1 cellular context compared by ENCODE assay signal in the genomic region with DNA sequence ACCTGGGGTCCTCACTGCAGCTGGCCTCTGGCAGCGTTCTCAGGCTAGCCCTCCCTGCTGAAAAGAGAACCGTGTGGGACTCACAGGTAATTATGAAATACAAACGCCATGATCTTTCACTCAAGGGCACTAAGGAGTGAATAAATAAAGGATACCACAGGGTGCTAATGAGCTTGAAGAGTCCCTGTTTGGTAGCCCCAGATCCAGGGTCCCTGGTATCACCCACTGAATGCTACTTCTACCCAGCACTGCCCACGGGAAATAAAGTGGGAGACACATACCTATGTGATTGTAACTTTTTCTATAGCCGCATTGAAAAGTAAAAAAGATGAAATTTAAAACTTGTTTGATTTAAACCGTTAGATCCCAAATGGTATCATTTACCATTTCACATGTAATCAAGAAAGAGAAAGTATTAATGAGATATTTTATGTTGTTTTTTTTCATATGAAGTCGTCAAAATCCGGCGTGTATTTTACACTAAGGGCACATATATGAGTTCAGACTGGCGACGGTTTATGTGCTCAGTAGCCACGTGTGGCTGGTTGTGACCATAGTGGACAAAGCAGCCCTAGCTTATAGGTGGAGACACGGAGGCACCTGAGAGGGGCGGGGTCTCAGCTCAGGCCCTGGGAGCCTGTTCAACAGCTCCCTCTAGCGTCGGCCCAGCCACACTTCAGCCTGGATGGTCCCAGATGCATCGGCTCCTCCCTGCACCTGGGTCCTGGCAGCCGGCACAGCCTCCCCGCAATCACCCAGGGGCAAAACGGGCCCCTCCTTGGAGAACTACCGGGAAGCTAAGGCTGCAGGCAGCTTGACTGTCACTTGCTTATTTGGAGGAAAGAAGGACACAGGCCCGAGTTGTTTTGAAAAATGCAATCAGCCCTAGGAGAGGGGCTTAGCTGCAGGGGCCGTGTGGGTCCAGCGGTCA.
TF ChIP-seq lines count a peak whose summit lies in the region.

No MANE protein-coding gene starts in this region.

TF ChIP-seq in IMR-90, 13 proteins besides CTCF, POLR2A, EP300 and RAD21:
- TF ChIP-seq, protein P1, sequence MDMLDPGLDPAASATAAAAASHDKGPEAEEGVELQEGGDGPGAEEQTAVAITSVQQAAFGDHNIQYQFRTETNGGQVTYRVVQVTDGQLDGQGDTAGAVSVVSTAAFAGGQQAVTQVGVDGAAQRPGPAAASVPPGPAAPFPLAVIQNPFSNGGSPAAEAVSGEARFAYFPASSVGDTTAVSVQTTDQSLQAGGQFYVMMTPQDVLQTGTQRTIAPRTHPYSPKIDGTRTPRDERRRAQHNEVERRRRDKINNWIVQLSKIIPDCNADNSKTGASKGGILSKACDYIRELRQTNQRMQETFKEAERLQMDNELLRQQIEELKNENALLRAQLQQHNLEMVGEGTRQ (IDR thresholded peaks at IDR 0.05; ENCODE audit: low read depth, low read length): 0 out of 2 replicates have a peak, but pooled peaks have one; percentile 16
- TF ChIP-seq SMC3 (IDR thresholded peaks at IDR 0.05; ENCODE audit: low read depth, low read length) (peak; percentile 85), BHLHE40 (IDR thresholded peaks at IDR 0.05; ENCODE audit: low read depth, low read length) (peak; percentile 42; the same call in 1 of the 2 replicates), RFX5 (IDR thresholded peaks at IDR 0.05; ENCODE audit: low read depth, low read length) (no peak), MAZ (IDR thresholded peaks at IDR 0.05; ENCODE audit: borderline replicate concordance, low read depth, low read length) (peak; percentile 45; the same call in 1 of the 2 replicates)
